In the genomic region with DNA sequence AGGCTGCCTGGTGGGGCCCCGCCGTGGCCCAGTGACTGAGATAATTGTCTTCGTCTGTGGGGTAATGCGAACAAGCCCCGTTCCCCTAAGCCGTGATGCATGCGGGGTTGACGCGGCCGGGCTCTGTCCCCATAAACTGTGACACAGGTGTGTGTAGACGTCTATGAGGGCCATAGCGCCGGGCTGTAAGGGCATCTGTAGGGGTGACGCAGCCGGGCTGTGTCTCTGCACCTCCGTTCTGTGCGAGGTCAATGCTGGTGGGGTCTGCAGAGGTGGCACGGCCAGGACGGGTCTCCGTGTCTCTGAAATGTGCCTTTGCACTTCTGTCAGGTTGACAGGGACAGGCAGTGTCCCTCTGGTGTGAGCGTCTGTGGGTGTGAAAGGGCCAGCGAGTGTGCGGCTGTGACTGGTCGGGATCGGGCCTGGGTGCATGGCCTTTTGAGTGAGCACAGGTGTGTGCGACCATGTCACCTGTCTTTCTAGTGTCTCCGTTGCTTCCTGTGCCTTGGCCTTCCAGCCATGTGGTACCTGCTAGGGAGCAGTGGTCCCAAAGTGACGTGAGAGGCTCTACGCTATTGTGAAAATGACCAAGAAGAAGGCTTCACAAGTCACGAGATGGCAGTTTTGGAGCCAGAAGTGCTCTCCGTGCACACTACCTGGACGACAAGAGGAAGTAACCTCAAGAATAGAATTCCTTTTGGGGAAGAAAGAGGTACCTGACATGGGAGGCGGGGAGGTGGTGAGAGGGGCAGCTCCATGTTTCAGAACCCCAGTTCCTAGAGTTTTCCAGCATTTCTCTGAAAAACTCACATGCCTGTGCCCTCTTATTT, we compare ENCODE assay signal across 8 cellular contexts. TPM values are rescaled to one million over a fixed set of nuclear protein-coding genes. Genes with fewer than 3 reads are reported as not detected.
DNase-seq lines count a peak whose midpoint lies in the region; ATAC-seq, FAIRE-seq and TF ChIP-seq lines count a peak whose summit lies in the region.

No MANE protein-coding gene starts in this region.

- no peak for TF ChIP-seq CTCF in K562 (IDR thresholded peaks at IDR 0.05 in 2 of 3, conservative IDR thresholded peaks at IDR 0.05 in 1 of 3; ENCODE audit: insufficient read depth in 2 of 3, low read depth in 1 of 3, low read length in 3 of 3)

- H3K4me2 ChIP-seq in K562 (ENCODE audit: insufficient read depth, low read length) = peak overlapping the region; percentile 74

- TF ChIP-seq EP300 in K562 (IDR thresholded peaks at IDR 0.05; ENCODE audit: low read length) = no peak

- peak; percentile 6 for DNase-seq in stimulated activated CD4-positive, alpha-beta T cell treated with anti-CD3 and anti-CD28 coated beads, Interleukin-1b, Interleukin-23, amount 100 ng/mL, for 48 hours
- no peak for DNase-seq in stimulated activated CD4-positive, alpha-beta T cell treated with anti-CD3 and anti-CD28 coated beads, Interleukin-4, amount 100 ng/mL, for 1 hour
- DNase-seq in K562 (ENCODE audit: extremely low read depth in 1 of 4, low spot score in 3 of 4) = no peak
- DNase-seq in aorta = peak; percentile 57 to 81
- DNase-seq in NCI-H187 treated with DMSO at 0.1 percent for 48 hours (lab: John Stamatoyannopoulos, UW) = no peak
- no peak for DNase-seq in RCC 7860 (ENCODE audit: low spot score)
- no peak for DNase-seq in NCI-H345 (lab: John Stamatoyannopoulos, UW)

- peaks cover 6 to 9% of the 10 kb centered on the region in 2 experiments; a peak in 2 of 5 replicates for H3K4me1 ChIP-seq in K562 (replicated peaks in 1 of 2; ENCODE audit: control insufficient read depth in 2 of 2, insufficient read depth in 2 of 2, low read length in 2 of 2)
- peaks cover 19% of the 10 kb centered on the region for H3K4me1 ChIP-seq in mononuclear cell (ENCODE audit: insufficient read depth, low read length)
- no peaks in the 10 kb centered on the region for H3K4me1 ChIP-seq in aorta (ENCODE audit: control insufficient read depth in 1 of 2, insufficient read depth in 2 of 2, low read length in 2 of 2)

- no peaks in the 10 kb centered on the region for H3K9me1 ChIP-seq in K562 (ENCODE audit: control insufficient read depth, insufficient read depth, low read length)

- FAIRE-seq in K562 (lab: Jason Lieb, UNC) (no peak), RCC 7860 (lab: Jason Lieb, UNC) (no peak)

- H3K9me3 ChIP-seq in K562 (replicated peaks; ENCODE audit: control insufficient read depth, insufficient read depth, low read depth, low read length) = peaks cover 12% of the 10 kb centered on the region
- H3K9me3 ChIP-seq in mononuclear cell (ENCODE audit: low read depth, low read length) = peaks cover 11% of the 10 kb centered on the region
- no peaks in the 10 kb centered on the region for H3K9me3 ChIP-seq in aorta (ENCODE audit: control insufficient read depth, low read length)

- H3K4me3 ChIP-seq in K562 = peak overlapping the region; percentile 35
- H3K4me3 ChIP-seq in mononuclear cell (ENCODE audit: low read length) = peak overlapping the region; percentile 59
- H3K4me3 ChIP-seq in aorta (ENCODE audit: low read length in 2 of 2) = peak overlapping the region in 1 of 2 donors; percentile 31

- no peak overlapping the region for H3K9ac ChIP-seq in K562 (ENCODE audit: insufficient read depth in 1 of 2, low read depth in 2 of 2, low read length in 2 of 2)

- no TSS peak for BruUV-seq in K562 (replicated peaks; lab: Mats Ljungman, UMichigan)

- H3K27ac ChIP-seq in K562 (ENCODE audit: extremely low read depth, low read depth, low read length) (no peak overlapping the region; the same call in 2 of the 3 replicates), aorta (ENCODE audit: low read depth in 1 of 2, low read length in 2 of 2) (no peak overlapping the region)

- H3K36me3 ChIP-seq in K562 (ENCODE audit: control insufficient read depth, insufficient read depth, low read length) = no peaks in the 10 kb centered on the region
- H3K36me3 ChIP-seq in aorta (ENCODE audit: control insufficient read depth in 1 of 2, insufficient read depth in 2 of 2, low read length in 1 of 2) = no peaks in the 10 kb centered on the region

- ATAC-seq in K562 (no peak), aorta (ENCODE audit: low FRiP score) (peak; percentile 3)

- 46% methylated on average over 28 of the region's 33 CpGs for WGBS in K562 (ENCODE audit: insufficient coverage, low coverage, missing lambda C conversion rate)
- 19 to 21% methylated on average over 31 to 33 of the region's 33 CpGs for WGBS in aorta, 2 donors

- in situ Hi-C loops in K562 (cut with MboI) = no loop called here

- no peaks in the 10 kb centered on the region for H4K20me1 ChIP-seq in K562 (replicated peaks; ENCODE audit: control insufficient read depth, insufficient read depth, low read length)

- POLR2A ChIA-PET in K562 (lab: Yijun Ruan, JAX) = interaction anchor here (0.5 to 0.8 kb wide), 3 partner anchors 159 to 1779 kb away, joined by 3 to 4 read pairs (median 3); no protein-coding TSS in a partner anchor

- TF ChIP-seq POLR2A in K562 (conservative IDR thresholded peaks at IDR 0.05) = no peak

- H3K79me2 ChIP-seq in K562 (ENCODE audit: control insufficient read depth, insufficient read depth, low read length) = no peaks in the 10 kb centered on the region

- no peaks in the 10 kb centered on the region for H3K27me3 ChIP-seq in K562 (ENCODE audit: control insufficient read depth in 2 of 2, insufficient read depth in 2 of 2, low read length in 2 of 2)
- H3K27me3 ChIP-seq in mononuclear cell (ENCODE audit: insufficient read depth, low read length) = no peaks in the 10 kb centered on the region
- no peaks in the 10 kb centered on the region for H3K27me3 ChIP-seq in aorta (ENCODE audit: control insufficient read depth in 1 of 2, insufficient read depth in 2 of 2, low read length in 1 of 2)

- peak overlapping the region; percentile 95 for H2AFZ ChIP-seq in K562 (ENCODE audit: low read depth, low read length)

- CTCF ChIA-PET in K562 (lab: Yijun Ruan, JAX; ENCODE audit: low intra/inter-chr PET ratio) = no interaction called here

- intact Hi-C loops in K562 (cut with micrococcal nuclease) (no loop called here), aorta (cut with DNase I) (no loop called here)

- TF ChIP-seq RAD21 in K562 (CRISPR knock-in tag; conservative IDR thresholded peaks at IDR 0.05 in 1 of 2, IDR thresholded peaks at IDR 0.05 in 1 of 2) = no peak

TF ChIP-seq in K562, 482 proteins besides CTCF, POLR2A, EP300 and RAD21 (continues in another document):
- TF ChIP-seq FUS (optimal IDR thresholded peaks at IDR 0.05; ENCODE audit: low read depth, low read length) (no peak), TGIF2 (CRISPR knock-in tag; IDR thresholded peaks at IDR 0.05) (no peak), HMGN3 (IDR thresholded peaks at IDR 0.05; ENCODE audit: borderline replicate concordance, extremely low read depth, insufficient read length, low read depth, low read length) (no peak), CHD4 (IDR thresholded peaks at IDR 0.05; ENCODE audit: insufficient read depth, insufficient replicate concordance, low read depth, low read length, poor library complexity, severe bottlenecking) (no peak), SREBF2 (CRISPR knock-in tag; IDR thresholded peaks at IDR 0.05) (no peak), ZNF121 (CRISPR knock-in tag; conservative IDR thresholded peaks at IDR 0.05) (no peak), PML (IDR thresholded peaks at IDR 0.05; ENCODE audit: low read length) (no peak), HCFC1 (IDR thresholded peaks at IDR 0.05; ENCODE audit: low read depth, low read length) (no peak), DMBX1 (CRISPR knock-in tag; IDR thresholded peaks at IDR 0.05; ENCODE audit: borderline replicate concordance) (no peak), ZNF316 (IDR thresholded peaks at IDR 0.05) (no peak)

RNA-seq across cellular contexts. Expression of a gene that starts 16.4 kb away (rescaled TPM):
- 1.7 and 5.8 TPM in 2 replicates for total RNA-seq in K562 (2011; cell fraction: chromatin; rRNA removed; ENCODE audit: low replicate concordance)
- 5.1 and 6.2 TPM in 2 replicates for total RNA-seq in K562 (2011; cell fraction: nucleolus; rRNA removed)
- 3.1 and 3.3 TPM in 2 replicates for total RNA-seq in K562 (2011; cell fraction: nucleoplasm; rRNA removed)
- total RNA-seq in K562 (2014; rRNA removed) (0.50 and 1.6 TPM in 2 replicates), K562 (2014; rRNA removed; fragmentation: Illumina TruSeq; extraction: Trizol) (0.76 and 0.86 TPM in 2 replicates), K562 (2015; rRNA removed; fragmentation: Illumina TruSeq; extraction: Trizol) (1.5 TPM in 2 replicates), K562 (2021) (1.4 and 1.7 TPM in 2 replicates), mononuclear cell (177 TPM), aorta (10 to 100 TPM; 21.4 to 59.6 TPM)
- polyA plus RNA-seq in K562 (2011; rRNA removed) (0.28 and 0.70 TPM in 2 replicates), K562 (2014; fragmentation: Illumina TruSeq; extraction: Trizol) (1.8 and 2.0 TPM in 2 replicates), K562 (2014; fragmentation: Nextera tagmentation; extraction: Ambion mirVana) (under 1 TPM; 0.23 to 0.69 TPM), K562 (2014; rRNA removed) (2.7 and 4.8 TPM in 2 replicates), aorta (10 to 100 TPM in 1 of 2 donors, 1 to 10 TPM in 1; 7.3 to 13.3 TPM)
- 0.55 and 0.56 TPM in 2 replicates for polyA plus RNA-seq in K562 (2011; cell fraction: cytosol; rRNA removed)
- 1.8 and 4.5 TPM in 2 replicates for polyA plus RNA-seq in K562 (2011; cell fraction: nucleus; rRNA removed)
- 1.5 and 16.3 TPM in 2 replicates for polyA plus RNA-seq in K562 (2012)
- polyA minus RNA-seq in K562 (2011; rRNA and poly(A)+ RNA removed) = 0.33 and 0.60 TPM in 2 replicates
- polyA minus RNA-seq in K562 (2011; cell fraction: cytosol; rRNA and poly(A)+ RNA removed) = not detected in 2 replicates
- 0.33 and 0.94 TPM in 2 replicates for polyA minus RNA-seq in K562 (2011; cell fraction: nucleus; rRNA and poly(A)+ RNA removed)

RNA-seq across cellular contexts. Expression of a gene that starts 54.1 kb away (rescaled TPM):
- 5.1 and 19.1 TPM in 2 replicates for total RNA-seq in K562 (2011; cell fraction: chromatin; rRNA removed; ENCODE audit: low replicate concordance)
- total RNA-seq in K562 (2011; cell fraction: nucleolus; rRNA removed) = 3.2 and 4.2 TPM in 2 replicates
- total RNA-seq in K562 (2011; cell fraction: nucleoplasm; rRNA removed) = 4.9 and 5.8 TPM in 2 replicates
- total RNA-seq in K562 (2014; rRNA removed) (3.7 and 5.3 TPM in 2 replicates), K562 (2014; rRNA removed; fragmentation: Illumina TruSeq; extraction: Trizol) (8.0 and 10.8 TPM in 2 replicates), K562 (2015; rRNA removed; fragmentation: Illumina TruSeq; extraction: Trizol) (7.0 and 7.6 TPM in 2 replicates), K562 (2021) (4.8 and 5.6 TPM in 2 replicates), mononuclear cell (4.4 TPM), aorta (1 to 10 TPM; 3.0 to 4.0 TPM)
- polyA plus RNA-seq in K562 (2011; rRNA removed) (3.3 and 5.5 TPM in 2 replicates), K562 (2014; fragmentation: Illumina TruSeq; extraction: Trizol) (4.6 and 5.0 TPM in 2 replicates), K562 (2014; fragmentation: Nextera tagmentation; extraction: Ambion mirVana) (1 to 10 TPM; 1.3 to 2.7 TPM), K562 (2014; rRNA removed) (2.0 and 2.6 TPM in 2 replicates), aorta (1 to 10 TPM in 1 of 2 donors, under 1 TPM in 1; 0.69 to 2.3 TPM)
- 0.97 and 1.7 TPM in 2 replicates for polyA plus RNA-seq in K562 (2011; cell fraction: cytosol; rRNA removed)
- polyA plus RNA-seq in K562 (2011; cell fraction: nucleus; rRNA removed) = 1.9 and 2.1 TPM in 2 replicates
- polyA plus RNA-seq in K562 (2012) = 2.9 and 3.3 TPM in 2 replicates
- 18.0 and 19.1 TPM in 2 replicates for polyA minus RNA-seq in K562 (2011; rRNA and poly(A)+ RNA removed)
- 5.2 and 7.7 TPM in 2 replicates for polyA minus RNA-seq in K562 (2011; cell fraction: cytosol; rRNA and poly(A)+ RNA removed)
- 3.2 and 6.2 TPM in 2 replicates for polyA minus RNA-seq in K562 (2011; cell fraction: nucleus; rRNA and poly(A)+ RNA removed)

Comparison
In these comparisons a context has a peak if more than half of its experiments do, and no peak if none do; other contexts are left out.
1. DNase-seq: peak in stimulated activated CD4-positive, alpha-beta T cell treated with anti-CD3 and anti-CD28 coated beads, Interleukin-1b, Interleukin-23, amount 100 ng/mL, for 48 hours (single experiment) and aorta (2 of 2); none in stimulated activated CD4-positive, alpha-beta T cell treated with anti-CD3 and anti-CD28 coated beads, Interleukin-4, amount 100 ng/mL, for 1 hour (single experiment), K562 (0 of 4), NCI-H187 treated with DMSO at 0.1 percent for 48 hours (single experiment), RCC 7860 (single experiment) and NCI-H345 (single experiment).